8 cellular contexts compared by ENCODE assay signal in genomic region chr6:149938571-149939462, GRCh38. TPM values are rescaled to one million over a fixed set of nuclear protein-coding genes. Genes with fewer than 3 reads are reported as not detected.
A peak's percentile ranks its signal among the peaks of the same experiment; 100 is the strongest.
DNase-seq lines count a peak whose midpoint lies in the region; ATAC-seq and TF ChIP-seq lines count a peak whose summit lies in the region.

No MANE protein-coding gene starts in this region.

- no peak for ATAC-seq in heart right ventricle
- no peak for ATAC-seq in left cardiac atrium
- peak; percentile 74 for ATAC-seq in HG03039 (IDR thresholded peaks at IDR 0.05; ENCODE audit: unreplicated experiment)
- peak; percentile 48 for ATAC-seq in naive thymus-derived CD4-positive, alpha-beta T cell

- DNase-seq in heart right ventricle (no peak), left cardiac atrium (no peak), coronary artery (ENCODE audit: low spot score) (peak; percentile 67), midbrain (lab: John Stamatoyannopoulos, UW) (no peak), substantia nigra (lab: John Stamatoyannopoulos, UW) (no peak)
- peak; percentile 25 to 75 (median 51) for DNase-seq in naive thymus-derived CD4-positive, alpha-beta T cell

- H3K4me3 ChIP-seq in heart right ventricle (peak overlapping the region; percentile 4 to 62 (median 46)), SU-DHL-6 (ENCODE audit: insufficient read depth, low read length, poor library complexity, severe bottlenecking) (peak overlapping the region; percentile 51), coronary artery (peak overlapping the region; percentile 56)
- peak overlapping the region; percentile 57 for H3K4me3 ChIP-seq in naive thymus-derived CD4-positive, alpha-beta T cell (ENCODE audit: low read length)

- WGBS in heart right ventricle, 2 donors = 2% methylated on average over 59 of the region's 59 CpGs

- H3K27ac ChIP-seq in heart right ventricle (no peak overlapping the region), SU-DHL-6 (ENCODE audit: low read depth, low read length) (no peak overlapping the region), coronary artery (no peak overlapping the region), substantia nigra (ENCODE audit: low read depth, low read length, poor library complexity, severe bottlenecking) (no peak overlapping the region)
- H3K27ac ChIP-seq in naive thymus-derived CD4-positive, alpha-beta T cell (ENCODE audit: low read depth, low read length) = no peak overlapping the region

- H3K36me3 ChIP-seq in heart right ventricle (no peaks in the 10 kb centered on the region), SU-DHL-6 (ENCODE audit: low read length) (no peaks in the 10 kb centered on the region)
- H3K36me3 ChIP-seq in naive thymus-derived CD4-positive, alpha-beta T cell (ENCODE audit: control insufficient read depth in 2 of 3, insufficient read depth in 3 of 3, low read length in 3 of 3) = no peaks in the 10 kb centered on the region

- peak overlapping the region; percentile 68 to 93 (median 84) for H3K4me3 Mint-ChIP-seq in naive thymus-derived CD4-positive, alpha-beta T cell

- POLR2A ChIA-PET in naive thymus-derived CD4-positive, alpha-beta T cell (lab: Charles Lee) = no interaction called here

- intact Hi-C loops in heart right ventricle (cut with DNase I) = loop anchor here in 3 of 10 donors (5.0 to 10.0 kb wide), 2 partner anchors 68 to 396 kb away; no protein-coding TSS in a partner anchor
- intact Hi-C loops in left cardiac atrium (cut with DNase I) = loop anchor here in 1 of 2 donors (5.0 kb wide), 1 partner anchor 78 kb away; no protein-coding TSS in a partner anchor
- intact Hi-C loops in naive thymus-derived CD4-positive, alpha-beta T cell (cut with micrococcal nuclease) = loop anchor here (10.0 kb wide), 2 partner anchors 396 to 456 kb away; no protein-coding TSS in a partner anchor

- peaks cover 0 to 4% (median 0%) of the 10 kb centered on the region in 11 donors for H3K9me3 Mint-ChIP-seq in naive thymus-derived CD4-positive, alpha-beta T cell

- peaks cover 0 to 5% (median 1%) of the 10 kb centered on the region in 5 donors for H3K36me3 Mint-ChIP-seq in naive thymus-derived CD4-positive, alpha-beta T cell

- H3K27me3 ChIP-seq in heart right ventricle (peaks cover 16 to 87% (median 73%) of the 10 kb centered on the region in 7 donors), SU-DHL-6 (ENCODE audit: low read length) (no peaks in the 10 kb centered on the region)
- peaks cover 28 to 52% of the 10 kb centered on the region in 2 donors for H3K27me3 ChIP-seq in naive thymus-derived CD4-positive, alpha-beta T cell (ENCODE audit: control insufficient read depth in 2 of 2, insufficient read depth in 2 of 2, low read length in 2 of 2)

- H3K9me3 ChIP-seq in heart right ventricle (no peaks in the 10 kb centered on the region), SU-DHL-6 (ENCODE audit: insufficient read depth, low read length) (no peaks in the 10 kb centered on the region)
- no peaks in the 10 kb centered on the region for H3K9me3 ChIP-seq in naive thymus-derived CD4-positive, alpha-beta T cell (ENCODE audit: control insufficient read depth in 2 of 3, low read length in 3 of 3)

- H3K4me2 ChIP-seq in SU-DHL-6 (ENCODE audit: low read depth, low read length, poor library complexity, severe bottlenecking) = peak overlapping the region; percentile 80

- H4K20me1 ChIP-seq in SU-DHL-6 (ENCODE audit: low read depth, low read length) = no peaks in the 10 kb centered on the region

- peaks cover 5 to 31% (median 24%) of the 10 kb centered on the region in 9 donors for H3K4me1 ChIP-seq in heart right ventricle
- peaks cover 14 to 20% of the 10 kb centered on the region in 2 donors for H3K4me1 ChIP-seq in naive thymus-derived CD4-positive, alpha-beta T cell (ENCODE audit: control insufficient read depth in 2 of 2, insufficient read depth in 2 of 2, low read length in 2 of 2)

- H3K4me1 Mint-ChIP-seq in naive thymus-derived CD4-positive, alpha-beta T cell = peaks cover 13 to 52% (median 35%) of the 10 kb centered on the region in 7 donors

- CTCF ChIA-PET in naive thymus-derived CD4-positive, alpha-beta T cell (lab: Charles Lee) = interaction anchor here (0.6 kb wide), 2 partner anchors 11 to 42 kb away, joined by 3 to 7 read pairs; no protein-coding TSS in a partner anchor

- H3F3A ChIP-seq in SU-DHL-6 (ENCODE audit: insufficient read depth) = no peaks in the 10 kb centered on the region; the same call in 1 of the 2 replicates

- no peaks in the 10 kb centered on the region for H3K79me2 ChIP-seq in SU-DHL-6 (ENCODE audit: insufficient read depth, low read length)

- H3K9me2 ChIP-seq in SU-DHL-6 (replicated peaks; ENCODE audit: insufficient read depth, low read length) = no peaks in the 10 kb centered on the region

- H2AFZ ChIP-seq in SU-DHL-6 (ENCODE audit: low read depth, low read length, severe bottlenecking) = peak overlapping the region; percentile 92

- peaks cover 61 to 94% (median 63%) of the 10 kb centered on the region in 5 donors for H3K27me3 Mint-ChIP-seq in naive thymus-derived CD4-positive, alpha-beta T cell

- TF ChIP-seq CTCF in heart right ventricle (IDR thresholded peaks at IDR 0.05) = no peak
- TF ChIP-seq CTCF in SU-DHL-6 (IDR thresholded peaks at IDR 0.05; ENCODE audit: insufficient read depth, low read length, poor library complexity, severe bottlenecking) = no peak
- no peak for TF ChIP-seq CTCF in coronary artery (IDR thresholded peaks at IDR 0.05)

- peak overlapping the region; percentile 52 for H3K9ac ChIP-seq in SU-DHL-6 (ENCODE audit: low read length)

- peak overlapping the region in 7 of 9 donors; percentile 7 to 92 (median 73) for H3K27ac Mint-ChIP-seq in naive thymus-derived CD4-positive, alpha-beta T cell

RNA-seq across cellular contexts. Expression of gene ULBP2, which starts 3.0 kb away (rescaled TPM):
- total RNA-seq in heart right ventricle (1 to 10 TPM in 5 of 10 donors, under 1 TPM in 5; 0.46 to 2.4 (median 1.0) TPM), left cardiac atrium (1 to 10 TPM in 1 of 2 donors, under 1 TPM in 1; 0.71 to 1.1 TPM)
- polyA plus RNA-seq in heart right ventricle = 1 to 10 TPM in 1 of 2 donors, not detected in 1; 2.7 TPM
- 1 to 10 TPM in 1 of 5 experiments, under 1 TPM in 3, not detected in 1; 0.27 to 1.0 (median 0.65) TPM for total RNA-seq in naive thymus-derived CD4-positive, alpha-beta T cell
- polyA plus RNA-seq in naive thymus-derived CD4-positive, alpha-beta T cell = under 1 TPM in 1 of 2 donors, not detected in 1; 0.56 TPM

RNA-seq across cellular contexts. Expression of gene RAET1G, which starts 15.9 kb away (rescaled TPM):
- total RNA-seq in heart right ventricle = under 1 TPM in 3 of 10 donors, not detected in 7; 0.21 to 0.37 (median 0.36) TPM
- under 1 TPM in 1 of 2 donors, not detected in 1; 0.32 TPM for polyA plus RNA-seq in heart right ventricle
- 1 to 10 TPM in 1 of 2 donors, under 1 TPM in 1; 0.55 to 1.1 TPM for total RNA-seq in left cardiac atrium
- total RNA-seq in naive thymus-derived CD4-positive, alpha-beta T cell = not detected
- not detected for polyA plus RNA-seq in naive thymus-derived CD4-positive, alpha-beta T cell

RNA-seq across cellular contexts. Expression of gene ULBP1, which starts 24.9 kb away (rescaled TPM):
- under 1 TPM; 0.13 to 0.46 (median 0.23) TPM for total RNA-seq in heart right ventricle
- under 1 TPM; 0.07 to 0.32 TPM for polyA plus RNA-seq in heart right ventricle
- total RNA-seq in left cardiac atrium = under 1 TPM; 0.08 to 0.12 TPM
- 1 to 10 TPM in 1 of 5 experiments, not detected in 4; 1.4 TPM for total RNA-seq in naive thymus-derived CD4-positive, alpha-beta T cell
- polyA plus RNA-seq in naive thymus-derived CD4-positive, alpha-beta T cell = not detected

RNA-seq across cellular contexts. Expression of gene RAET1E, which starts 40.9 kb away (rescaled TPM):
- total RNA-seq in heart right ventricle (1 to 10 TPM in 1 of 10 donors, under 1 TPM in 6, not detected in 3; 0.15 to 1.4 (median 0.48) TPM), left cardiac atrium (1 to 10 TPM in 1 of 2 donors, under 1 TPM in 1; 0.89 to 1.2 TPM)
- under 1 TPM; 0.29 to 0.33 TPM for polyA plus RNA-seq in heart right ventricle
- total RNA-seq in naive thymus-derived CD4-positive, alpha-beta T cell = not detected
- not detected for polyA plus RNA-seq in naive thymus-derived CD4-positive, alpha-beta T cell

Comparison
In these comparisons a context has a peak if more than half of its experiments do, and no peak if none do; other contexts are left out.
1. ATAC-seq: peak in HG03039 (single experiment) and naive thymus-derived CD4-positive, alpha-beta T cell (single experiment); none in heart right ventricle (0 of 8) and left cardiac atrium (0 of 2).
2. DNase-seq: peak in coronary artery (single experiment) and naive thymus-derived CD4-positive, alpha-beta T cell (9 of 9); none in heart right ventricle (0 of 2), left cardiac atrium (single experiment), midbrain (single experiment) and substantia nigra (0 of 49).
3. Peak in every context shown above with its lines, with median percentiles within 50 percentile points of each other: H3K4me3 ChIP-seq.